ENCODE assay signal across 27 cellular contexts in genomic region chr1:182295697-182296096, GRCh38.
"Had no signal": no experiment of that assay in that cellular context is flagged by ENCODE, and none has a peak within 500 bp of the region (broad histone marks: within the 10 kb centered on the region; RNA-seq: fewer than 3 reads in every experiment).

No MANE protein-coding gene starts in this region.

- H3K4me3 Mint-ChIP-seq: activated CD4-positive, alpha-beta memory T cell treated with anti-CD3 and anti-CD28 coated beads, Interleukin-2, amount 10 ng/mL, durations not matched to agents 7 days and 5 days; activated CD4-positive, alpha-beta T cell treated with anti-CD3 and anti-CD28 coated beads, Interleukin-2, amount 10 ng/mL, durations not matched to agents 7 days and 5 days; activated naive CD8-positive, alpha-beta T cell; activated T-cell treated with anti-CD3 and anti-CD28 coated beads, Interleukin-2, amount 50 U/mL, for 4 hours; activated T-helper 17 cell treated with anti-CD3 and anti-CD28 coated beads, Interleukin-2, amount 50 U/mL, for 72 hours; T-cell; T-helper 17 cell; T-helper 2 cell treated with Interferon-gamma antibody and Interleukin-4, amounts not matched to agents 5 μg/mL and 100 μg/mL, for 36 hours had no signal

- H3K9me3 Mint-ChIP-seq: activated CD4-positive, alpha-beta memory T cell treated with anti-CD3 and anti-CD28 coated beads, Interleukin-2, amount 10 ng/mL, durations not matched to agents 7 days and 5 days; activated CD4-positive, alpha-beta T cell treated with anti-CD3 and anti-CD28 coated beads, Interleukin-2, amount 10 ng/mL, durations not matched to agents 7 days and 5 days; activated T-cell treated with anti-CD3 and anti-CD28 coated beads, Interleukin-2, amount 50 U/mL, for 4 hours; activated T-helper 17 cell treated with anti-CD3 and anti-CD28 coated beads, Interleukin-2, amount 50 U/mL, for 72 hours; T-cell; T-helper 2 cell treated with Interferon-gamma antibody and Interleukin-4, amounts not matched to agents 5 μg/mL and 100 μg/mL, for 36 hours had no signal

- H3K4me1 Mint-ChIP-seq: activated T-helper 17 cell treated with anti-CD3 and anti-CD28 coated beads, Interleukin-2, amount 50 U/mL, for 72 hours had no signal

- DNase-seq: activated CD4-positive, alpha-beta memory T cell treated with anti-CD3 and anti-CD28 coated beads, Interleukin-2, amount 10 ng/mL, durations not matched to agents 7 days and 5 days; activated CD4-positive, alpha-beta T cell treated with anti-CD3 and anti-CD28 coated beads for 1 hour; activated CD4-positive, alpha-beta T cell treated with anti-CD3 and anti-CD28 coated beads for 4 hours; activated CD4-positive, alpha-beta T cell treated with anti-CD3 and anti-CD28 coated beads, Interleukin-2, amount 10 ng/mL, durations not matched to agents 7 days and 5 days; activated CD4-positive, alpha-beta T cell treated with anti-CD3 and anti-CD28 coated beads, Interleukin-2, amount 50 U/mL, for 4 hours; activated CD4-positive, CD25-positive, alpha-beta regulatory T cell; activated effector memory CD4-positive, alpha-beta T cell treated with Interleukin-2 at 50 U/mL for 16 hours; activated gamma-delta T cell treated with Interleukin-2 at 50 U/mL for 16 hours; activated naive CD4-positive, alpha-beta T cell treated with anti-CD3 and anti-CD28 coated beads, Interleukin-2, amount 50 U/mL, for 16 hours; activated naive CD4-positive, alpha-beta T cell treated with Interleukin-2 at 50 U/mL for 16 hours; activated T-cell treated with anti-CD3 and anti-CD28 coated beads, Interleukin-2, amount 50 U/mL, for 4 hours; amniotic stem cell; aorta; body of pancreas; caudate nucleus; cerebellar nuclear complex; colonic mucosa; effector CD8-positive, alpha-beta T cell; foreskin fibroblast; head of caudate nucleus; T-cell; T-helper 17 cell; T1000 had no signal

- H3K27me3 Mint-ChIP-seq: activated naive CD8-positive, alpha-beta T cell; activated T-helper 17 cell treated with anti-CD3 and anti-CD28 coated beads, Interleukin-2, amount 50 U/mL, for 72 hours had no signal

- H3K36me3 Mint-ChIP-seq: activated naive CD8-positive, alpha-beta T cell; T-cell had no signal

- ATAC-seq: activated T-cell treated with anti-CD3 and anti-CD28 coated beads, Interleukin-2, amount 50 U/mL, for 4 hours; activated T-helper 17 cell treated with anti-CD3 and anti-CD28 coated beads, Interleukin-2, amount 50 U/mL, for 72 hours; body of pancreas; esophagus mucosa; T-cell; T-helper 17 cell had no signal

- H3K27ac Mint-ChIP-seq: activated CD4-positive, alpha-beta memory T cell treated with anti-CD3 and anti-CD28 coated beads, Interleukin-2, amount 10 ng/mL, durations not matched to agents 7 days and 5 days; activated CD4-positive, alpha-beta T cell treated with anti-CD3 and anti-CD28 coated beads, Interleukin-2, amount 10 ng/mL, durations not matched to agents 7 days and 5 days; activated naive CD8-positive, alpha-beta T cell; activated T-helper 17 cell treated with anti-CD3 and anti-CD28 coated beads, Interleukin-2, amount 50 U/mL, for 72 hours; T-cell; T-helper 2 cell treated with Interferon-gamma antibody and Interleukin-4, amounts not matched to agents 5 μg/mL and 100 μg/mL, for 36 hours had no signal
